9 cellular contexts compared by ENCODE assay signal in the genomic region with DNA sequence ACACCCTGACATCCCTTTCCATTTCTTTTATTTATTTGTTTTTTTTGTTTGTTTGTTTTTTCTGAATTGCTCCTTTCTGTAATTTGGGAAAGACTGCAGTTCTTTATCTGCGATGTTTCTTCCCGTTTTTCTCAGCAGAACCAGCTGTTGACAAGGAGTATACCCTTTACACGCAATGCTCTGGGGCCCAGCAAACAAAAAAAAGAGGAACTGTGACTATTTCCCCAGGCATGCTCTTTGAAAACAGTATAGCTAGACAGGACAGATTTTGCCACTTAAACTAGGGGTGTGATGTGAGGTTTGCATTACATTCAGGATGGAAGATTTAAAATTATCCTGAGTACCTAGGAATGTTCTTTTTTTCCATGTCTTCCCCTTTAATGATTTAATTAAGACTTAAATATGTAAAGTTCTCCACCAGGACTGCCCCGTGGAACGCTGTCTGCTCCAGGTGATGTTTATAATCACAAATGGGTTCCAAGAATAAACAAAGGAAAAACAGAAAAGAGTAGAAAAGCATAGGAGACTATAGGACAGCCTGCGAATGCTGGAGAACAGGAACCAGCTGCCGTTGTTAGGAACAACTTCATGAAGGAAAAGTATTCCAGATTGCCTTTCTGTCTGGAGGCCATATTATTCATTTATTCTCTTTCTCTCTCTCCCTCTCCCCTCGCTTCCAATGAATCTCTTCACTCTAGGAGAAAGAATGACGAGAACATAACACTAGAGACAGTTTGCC. TPM values are rescaled to one million over a fixed set of nuclear protein-coding genes. Genes with fewer than 3 reads are reported as not detected.
DNase-seq lines count a peak whose midpoint lies in the region; ATAC-seq and TF ChIP-seq lines count a peak whose summit lies in the region.
"Had no signal": no experiment of that assay in that cellular context is flagged by ENCODE, and none has a peak within 500 bp of the region (broad histone marks: within the 10 kb centered on the region; RNA-seq: fewer than 3 reads in every experiment).

No MANE protein-coding gene starts in this region.

- ATAC-seq in activated T-cell treated with anti-CD3 and anti-CD28 coated beads, Interleukin-2, amount 50 U/mL, for 4 hours = no peak
- ATAC-seq in HG03139 (IDR thresholded peaks at IDR 0.05; ENCODE audit: unreplicated experiment) = peak; percentile 40
- ATAC-seq in activated T-helper 17 cell treated with anti-CD3 and anti-CD28 coated beads, Interleukin-2, amount 50 U/mL, for 72 hours (replicated peaks) = no peak

- H3K27me3 Mint-ChIP-seq in activated T-cell treated with anti-CD3 and anti-CD28 coated beads, Interleukin-2, amount 50 U/mL, for 24 hours = no peaks in the 10 kb centered on the region
- H3K27me3 Mint-ChIP-seq in activated T-cell treated with anti-CD3 and anti-CD28 coated beads, Interleukin-2, amount 50 U/mL, for 4 hours (ENCODE audit: low read depth) = no peaks in the 10 kb centered on the region
- H3K27me3 Mint-ChIP-seq in activated T-helper 17 cell treated with anti-CD3 and anti-CD28 coated beads, Interleukin-2, amount 50 U/mL, for 72 hours = no peaks in the 10 kb centered on the region

- H3K27me3 ChIP-seq in muscle layer of duodenum (ENCODE audit: low read depth, low read length) = no peaks in the 10 kb centered on the region
- no peaks in the 10 kb centered on the region for H3K27me3 ChIP-seq in ascending aorta

- H3K9me3 Mint-ChIP-seq in activated T-cell treated with anti-CD3 and anti-CD28 coated beads, Interleukin-2, amount 50 U/mL, for 24 hours = no peaks in the 10 kb centered on the region
- H3K9me3 Mint-ChIP-seq in activated T-cell treated with anti-CD3 and anti-CD28 coated beads, Interleukin-2, amount 50 U/mL, for 4 hours = no peaks in the 10 kb centered on the region
- no peaks in the 10 kb centered on the region for H3K9me3 Mint-ChIP-seq in activated T-helper 17 cell treated with anti-CD3 and anti-CD28 coated beads, Interleukin-2, amount 50 U/mL, for 72 hours

- H3K4me1 Mint-ChIP-seq in activated T-cell treated with anti-CD3 and anti-CD28 coated beads, Interleukin-2, amount 50 U/mL, for 24 hours (ENCODE audit: low read depth) = peaks cover 97% of the 10 kb centered on the region
- H3K4me1 Mint-ChIP-seq in activated T-cell treated with anti-CD3 and anti-CD28 coated beads, Interleukin-2, amount 50 U/mL, for 4 hours (ENCODE audit: low read depth) = peaks cover 97% of the 10 kb centered on the region
- H3K4me1 Mint-ChIP-seq in activated T-helper 17 cell treated with anti-CD3 and anti-CD28 coated beads, Interleukin-2, amount 50 U/mL, for 72 hours = peaks cover 59% of the 10 kb centered on the region

- H3K27ac ChIP-seq in muscle layer of duodenum (ENCODE audit: low read length) = peak overlapping the region; percentile 61
- peak overlapping the region in 1 of 2 donors; percentile 45 for H3K27ac ChIP-seq in ascending aorta

- H3K36me3 Mint-ChIP-seq in activated T-cell treated with anti-CD3 and anti-CD28 coated beads, Interleukin-2, amount 50 U/mL, for 24 hours (ENCODE audit: low read depth) = peaks cover 97% of the 10 kb centered on the region
- peaks cover 90% of the 10 kb centered on the region for H3K36me3 Mint-ChIP-seq in activated T-cell treated with anti-CD3 and anti-CD28 coated beads, Interleukin-2, amount 50 U/mL, for 4 hours (ENCODE audit: insufficient read depth)
- peaks cover 100% of the 10 kb centered on the region for H3K36me3 Mint-ChIP-seq in activated T-helper 17 cell treated with anti-CD3 and anti-CD28 coated beads, Interleukin-2, amount 50 U/mL, for 72 hours (ENCODE audit: low read depth)

- DNase-seq in activated T-cell treated with anti-CD3 and anti-CD28 coated beads, Interleukin-2, amount 50 U/mL, for 24 hours = no peak
- no peak for DNase-seq in activated T-cell treated with anti-CD3 and anti-CD28 coated beads, Interleukin-2, amount 50 U/mL, for 4 hours
- DNase-seq in NCI-H2029 (lab: John Stamatoyannopoulos, UW) (no peak), ascending aorta (ENCODE audit: low spot score in 2 of 2) (no peak), NCI-H1436 treated with DMSO at 0.1 percent for 48 hours (lab: John Stamatoyannopoulos, UW) (no peak)
- DNase-seq: left cardiac atrium had no signal

- peak overlapping the region in 1 of 2 donors; percentile 11 for H3K4me3 ChIP-seq in muscle layer of duodenum (ENCODE audit: low read depth in 1 of 2, low read length in 2 of 2)
- H3K4me3 ChIP-seq in ascending aorta = no peak overlapping the region

- H3K4me3 Mint-ChIP-seq in activated T-cell treated with anti-CD3 and anti-CD28 coated beads, Interleukin-2, amount 50 U/mL, for 24 hours = no peak overlapping the region
- no peak overlapping the region for H3K4me3 Mint-ChIP-seq in activated T-cell treated with anti-CD3 and anti-CD28 coated beads, Interleukin-2, amount 50 U/mL, for 4 hours
- H3K4me3 Mint-ChIP-seq in activated T-helper 17 cell treated with anti-CD3 and anti-CD28 coated beads, Interleukin-2, amount 50 U/mL, for 72 hours = peak overlapping the region; percentile 84

- intact Hi-C loops in ascending aorta (cut with DNase I) = no loop called here

- H3K4me1 ChIP-seq in muscle layer of duodenum (ENCODE audit: control insufficient read depth in 1 of 2, insufficient read depth in 2 of 2, low read length in 2 of 2) (peaks cover 18 to 53% of the 10 kb centered on the region in 2 donors), ascending aorta (peaks cover 6 to 10% of the 10 kb centered on the region in 2 donors)

- H3K9me3 ChIP-seq in muscle layer of duodenum (ENCODE audit: control insufficient read depth in 1 of 2, low read length in 2 of 2) (no peaks in the 10 kb centered on the region), ascending aorta (no peaks in the 10 kb centered on the region)

- H3K27ac Mint-ChIP-seq in activated T-cell treated with anti-CD3 and anti-CD28 coated beads, Interleukin-2, amount 50 U/mL, for 24 hours = peak overlapping the region; percentile 91
- H3K27ac Mint-ChIP-seq in activated T-helper 17 cell treated with anti-CD3 and anti-CD28 coated beads, Interleukin-2, amount 50 U/mL, for 72 hours = peak overlapping the region; percentile 79

- no peak for TF ChIP-seq CTCF in ascending aorta (IDR thresholded peaks at IDR 0.05)

- H3K36me3 ChIP-seq in muscle layer of duodenum (ENCODE audit: control insufficient read depth in 1 of 2, insufficient read depth in 2 of 2, low read length in 2 of 2) = peaks cover 58 to 66% of the 10 kb centered on the region in 2 donors
- H3K36me3 ChIP-seq in ascending aorta = peaks cover 65 to 100% of the 10 kb centered on the region in 2 donors

RNA-seq across cellular contexts. Expression of a gene that starts 43.3 kb away (rescaled TPM):
- total RNA-seq in activated T-cell treated with anti-CD3 and anti-CD28 coated beads, Interleukin-2, amount 50 U/mL, for 4 hours = 100 to 1,000 TPM; 104 to 114 (median 111) TPM
- total RNA-seq in activated T-helper 17 cell treated with anti-CD3 and anti-CD28 coated beads, Interleukin-2, amount 50 U/mL, for 72 hours = 10 to 100 TPM; 51.2 to 63.2 TPM
- 343 TPM for total RNA-seq in ascending aorta
